12 cellular contexts compared by ENCODE assay signal in the genomic region with DNA sequence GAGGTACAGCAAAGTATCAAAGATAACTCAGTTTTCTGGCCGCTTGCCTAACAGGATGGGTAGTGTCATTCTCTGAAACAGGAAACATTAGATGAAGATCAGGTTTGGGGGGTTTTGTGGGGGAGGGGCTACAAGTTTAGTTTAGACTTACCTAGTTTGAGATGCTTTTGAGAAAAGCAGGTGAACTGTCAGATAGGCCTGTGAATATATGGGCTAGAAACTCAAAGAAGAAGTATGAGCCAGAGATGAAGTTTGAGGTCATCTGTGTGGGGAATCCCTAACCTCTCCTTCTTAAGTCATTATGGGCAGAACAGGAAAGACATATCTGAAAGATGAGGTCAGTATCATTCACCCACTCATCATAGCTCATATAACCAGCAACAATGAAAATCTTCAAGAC. TPM values are rescaled to one million over a fixed set of nuclear protein-coding genes. Genes with fewer than 3 reads are reported as not detected.
DNase-seq lines count a peak whose midpoint lies in the region; ATAC-seq and TF ChIP-seq lines count a peak whose summit lies in the region.
"Had no signal": no experiment of that assay in that cellular context is flagged by ENCODE, and none has a peak within 500 bp of the region (broad histone marks: within the 10 kb centered on the region; RNA-seq: fewer than 3 reads in every experiment).

No MANE protein-coding gene starts in this region.

- no peaks in the 10 kb centered on the region for H3K9me3 Mint-ChIP-seq in activated CD8-positive, alpha-beta T cell treated with anti-CD3 and anti-CD28 coated beads, Interleukin-2, amount 10 ng/mL, durations not matched to agents 7 days and 5 days (ENCODE audit: insufficient read depth)
- no peaks in the 10 kb centered on the region for H3K9me3 Mint-ChIP-seq in memory B cell

- no peak overlapping the region for H3K27ac ChIP-seq in effector memory CD4-positive, alpha-beta T cell (ENCODE audit: insufficient read depth, low read length, poor library complexity, severe bottlenecking)
- H3K27ac ChIP-seq: HL-60, tibial nerve had no signal

- POLR2A ChIA-PET in activated CD8-positive, alpha-beta T cell treated with anti-CD3 and anti-CD28 coated beads, Interleukin-2, amount 10 ng/mL, durations not matched to agents 7 days and 5 days (lab: Charles Lee), result interaction anchor here (2.7 to 4.1 kb wide), 2 partner anchors 13 to 14 kb away, joined by 15 to 33 read pairs; a partner anchor contains a TSS

- H3K4me1 ChIP-seq in effector memory CD4-positive, alpha-beta T cell (ENCODE audit: control insufficient read depth, insufficient read depth, low read length, poor library complexity, severe bottlenecking), result no peaks in the 10 kb centered on the region

- no peaks in the 10 kb centered on the region for H3K9me3 ChIP-seq in effector memory CD4-positive, alpha-beta T cell (ENCODE audit: control insufficient read depth, low read length)
- H3K9me3 ChIP-seq: tibial nerve had no signal

- no peak overlapping the region for H3K4me3 ChIP-seq in GM06990 (replicated peaks; ENCODE audit: low read depth, low read length)
- H3K4me3 ChIP-seq in effector memory CD4-positive, alpha-beta T cell (ENCODE audit: insufficient read depth, low read depth, low read length, poor library complexity, severe bottlenecking), result no peak overlapping the region
- H3K4me3 ChIP-seq: tibial nerve had no signal

- CTCF ChIA-PET in activated CD8-positive, alpha-beta T cell treated with anti-CD3 and anti-CD28 coated beads, Interleukin-2, amount 10 ng/mL, durations not matched to agents 7 days and 5 days (lab: Charles Lee), result interaction anchor here (1.0 to 6.0 kb wide), 4 partner anchors 13 to 61 kb away, joined by 3 to 36 read pairs (median 10); a partner anchor contains a TSS

- no peak overlapping the region for H3K4me3 Mint-ChIP-seq in activated CD8-positive, alpha-beta T cell treated with anti-CD3 and anti-CD28 coated beads, Interleukin-2, amount 10 ng/mL, durations not matched to agents 7 days and 5 days
- H3K4me3 Mint-ChIP-seq in memory B cell, result no peak overlapping the region

- no peaks in the 10 kb centered on the region for H3K27me3 ChIP-seq in GM06990 (replicated peaks; ENCODE audit: control insufficient read depth, insufficient read depth, low read length)
- H3K27me3 ChIP-seq in effector memory CD4-positive, alpha-beta T cell (replicated peaks; ENCODE audit: control insufficient read depth, insufficient read depth, low read length, poor library complexity, severe bottlenecking), result peaks cover 3% of the 10 kb centered on the region
- H3K27me3 ChIP-seq: tibial nerve had no signal

- DNase-seq in GM06990 (ENCODE audit: extremely low read depth, insufficient read length), result peak; percentile 52
- DNase-seq in activated CD8-positive, alpha-beta T cell treated with anti-CD3 and anti-CD28 coated beads, Interleukin-2, amount 10 ng/mL, durations not matched to agents 7 days and 5 days, result peak; percentile 37
- no peak for DNase-seq in memory B cell (ENCODE audit: low spot score in 2 of 2)
- DNase-seq in NCI-H187 treated with DMSO at 0.1 percent for 48 hours (lab: John Stamatoyannopoulos, UW), result no peak
- no peak for DNase-seq in effector memory CD4-positive, alpha-beta T cell
- DNase-seq: DND-41, NCI-H510A had no signal

- no peaks in the 10 kb centered on the region for H3K27me3 Mint-ChIP-seq in activated CD8-positive, alpha-beta T cell treated with anti-CD3 and anti-CD28 coated beads, Interleukin-2, amount 10 ng/mL, durations not matched to agents 7 days and 5 days (ENCODE audit: low read depth)
- peaks cover 12% of the 10 kb centered on the region for H3K27me3 Mint-ChIP-seq in memory B cell

- peak overlapping the region; percentile 41 for H3K27ac Mint-ChIP-seq in activated CD8-positive, alpha-beta T cell treated with anti-CD3 and anti-CD28 coated beads, Interleukin-2, amount 10 ng/mL, durations not matched to agents 7 days and 5 days
- H3K27ac Mint-ChIP-seq in memory B cell, result no peak overlapping the region

- no peaks in the 10 kb centered on the region for H3K36me3 Mint-ChIP-seq in activated CD8-positive, alpha-beta T cell treated with anti-CD3 and anti-CD28 coated beads, Interleukin-2, amount 10 ng/mL, durations not matched to agents 7 days and 5 days (ENCODE audit: low read depth)
- no peaks in the 10 kb centered on the region for H3K36me3 Mint-ChIP-seq in memory B cell

- H3K36me3 ChIP-seq in GM06990 (ENCODE audit: control insufficient read depth, insufficient read depth, low read length), result no peaks in the 10 kb centered on the region
- H3K36me3 ChIP-seq in effector memory CD4-positive, alpha-beta T cell (ENCODE audit: control insufficient read depth, insufficient read depth, low read length), result no peaks in the 10 kb centered on the region
- H3K36me3 ChIP-seq: tibial nerve had no signal

- TF ChIP-seq CTCF in GM06990 (IDR thresholded peaks at IDR 0.05; ENCODE audit: insufficient read depth, low read length, poor library complexity, severe bottlenecking), result no peak

- peaks cover 53% of the 10 kb centered on the region for H3K4me1 Mint-ChIP-seq in activated CD8-positive, alpha-beta T cell treated with anti-CD3 and anti-CD28 coated beads, Interleukin-2, amount 10 ng/mL, durations not matched to agents 7 days and 5 days (ENCODE audit: low read depth)
- H3K4me1 Mint-ChIP-seq in memory B cell, result no peaks in the 10 kb centered on the region

- peak; percentile 75 for ATAC-seq in HG02610 (IDR thresholded peaks at IDR 0.05; ENCODE audit: unreplicated experiment)
- peak; percentile 56 for ATAC-seq in activated CD8-positive, alpha-beta T cell treated with anti-CD3 and anti-CD28 coated beads, Interleukin-2, amount 10 ng/mL, durations not matched to agents 7 days and 5 days
- peak; percentile 85 for ATAC-seq in memory B cell (ENCODE audit: low read depth)
- no peak for ATAC-seq in HG03439 (IDR thresholded peaks at IDR 0.05; ENCODE audit: unreplicated experiment)
- ATAC-seq in GM21367 (IDR thresholded peaks at IDR 0.05; ENCODE audit: unreplicated experiment), result no peak

RNA-seq across cellular contexts. Expression of a gene that starts 11.9 kb away (rescaled TPM):
- total RNA-seq in activated CD8-positive, alpha-beta T cell treated with anti-CD3 and anti-CD28 coated beads, Interleukin-2, amount 10 ng/mL, durations not matched to agents 7 days and 5 days, result under 1 TPM in 1 of 2 experiments, not detected in 1; 0.37 TPM
- total RNA-seq: tibial nerve had no signal

RNA-seq across cellular contexts. Expression of a gene that starts 14.0 kb away (rescaled TPM):
- 10 to 100 TPM; 11.1 to 12.8 TPM for total RNA-seq in activated CD8-positive, alpha-beta T cell treated with anti-CD3 and anti-CD28 coated beads, Interleukin-2, amount 10 ng/mL, durations not matched to agents 7 days and 5 days

RNA-seq across cellular contexts. Expression of a gene that starts 14.3 kb away (rescaled TPM):
- total RNA-seq in activated CD8-positive, alpha-beta T cell treated with anti-CD3 and anti-CD28 coated beads, Interleukin-2, amount 10 ng/mL, durations not matched to agents 7 days and 5 days, result not detected
- total RNA-seq: tibial nerve had no signal

Comparison
In these comparisons a context has a peak if more than half of its experiments do, and no peak if none do; other contexts are left out.
1. DNase-seq: peak in GM06990 (single experiment) and activated CD8-positive, alpha-beta T cell treated with anti-CD3 and anti-CD28 coated beads, Interleukin-2, amount 10 ng/mL, durations not matched to agents 7 days and 5 days (single experiment); none in memory B cell (0 of 2), NCI-H187 treated with DMSO at 0.1 percent for 48 hours (single experiment) and effector memory CD4-positive, alpha-beta T cell (0 of 3).
2. ATAC-seq: peak in HG02610 (single experiment), activated CD8-positive, alpha-beta T cell treated with anti-CD3 and anti-CD28 coated beads, Interleukin-2, amount 10 ng/mL, durations not matched to agents 7 days and 5 days (single experiment) and memory B cell (single experiment); none in HG03439 (single experiment) and GM21367 (single experiment).